ENCODE assay signal across 8 cellular contexts in genomic region chr6:20211037-20211940, GRCh38. TPM values are rescaled to one million over a fixed set of nuclear protein-coding genes. Genes with fewer than 3 reads are reported as not detected.
A peak's percentile ranks its signal among the peaks of the same experiment; 100 is the strongest.
DNase-seq lines count a peak whose midpoint lies in the region; ATAC-seq and TF ChIP-seq lines count a peak whose summit lies in the region.

No MANE protein-coding gene starts in this region.

- H2AFZ ChIP-seq in trophoblast cell (ENCODE audit: insufficient read depth, low read length, poor library complexity), result no peak overlapping the region

- no peak overlapping the region for H3K18ac ChIP-seq in trophoblast cell (ENCODE audit: low read length)

- no peaks in the 10 kb centered on the region for H3K36me3 ChIP-seq in HEK293 (ENCODE audit: control insufficient read depth in 2 of 2, insufficient read depth in 1 of 2, low read length in 2 of 2)
- no peaks in the 10 kb centered on the region for H3K36me3 ChIP-seq in trophoblast cell (ENCODE audit: control insufficient read depth in 1 of 2, insufficient read depth in 2 of 2, low read length in 2 of 2)

- H3K27me3 ChIP-seq in trophoblast cell (ENCODE audit: insufficient read depth, low read length), result no peaks in the 10 kb centered on the region

- no peak overlapping the region for H3K9ac ChIP-seq in trophoblast cell (ENCODE audit: low read length)

- peak overlapping the region; percentile 77; the same call in 1 of the 2 replicates for H3K27ac ChIP-seq in HEK293 (ENCODE audit: extremely low read depth, low read depth, low read length)
- H3K27ac ChIP-seq in trophoblast cell (ENCODE audit: low read depth, low read length), result no peak overlapping the region

- H3K23ac ChIP-seq in trophoblast cell (ENCODE audit: low read length), result no peak overlapping the region

- no peak overlapping the region for H4K12ac ChIP-seq in trophoblast cell (ENCODE audit: low read depth, low read length)

- H2AK5ac ChIP-seq in trophoblast cell (ENCODE audit: low read length), result no peak overlapping the region

- ATAC-seq in sciatic nerve (no peak), HG02970 (IDR thresholded peaks at IDR 0.05; ENCODE audit: low FRiP score, unreplicated experiment) (no peak)

- no peak overlapping the region for H2BK120ac ChIP-seq in trophoblast cell (ENCODE audit: insufficient read depth, low read length, poor library complexity)

- H3K4ac ChIP-seq in trophoblast cell (ENCODE audit: low read depth, low read length), result no peak overlapping the region

- H3K9me3 ChIP-seq in HEK293 (ENCODE audit: control insufficient read depth, insufficient read depth, low read depth, low read length), result no peaks in the 10 kb centered on the region
- no peaks in the 10 kb centered on the region for H3K9me3 ChIP-seq in trophoblast cell (ENCODE audit: insufficient read depth, low read depth, low read length)

- in situ Hi-C loops in SK-MEL-5 (cut with HindIII; ENCODE audit: low pct_unique_long_range_greater_than_20kb, low sequenced_read_pairs), result no loop called here

- DNase-seq in SK-MEL-5 (ENCODE audit: low read depth, low spot score) (peak; percentile 40), fibroblast of mammary gland (ENCODE audit: low read depth) (peak; percentile 38), trophoblast cell (peak in 1 of 2 donors; percentile 22), sciatic nerve (ENCODE audit: low spot score) (no peak)
- no peak for DNase-seq in activated CD4-positive, alpha-beta T cell treated with anti-CD3 and anti-CD28 coated beads, Interleukin-2, amount 50 U/mL, for 4 hours

- CTCF ChIA-PET in HEK293 (lab: Yijun Ruan, JAX), result interaction anchor here (1.2 kb wide), 1 partner anchor 84 kb away, joined by 3 read pairs; no protein-coding TSS in a partner anchor

- no peak overlapping the region for H4K8ac ChIP-seq in trophoblast cell (ENCODE audit: low read depth, low read length)

- POLR2A ChIA-PET in HEK293 (lab: Yijun Ruan, JAX), result interaction anchor here (0.6 to 1.5 kb wide), 3 partner anchors 10 to 374 kb away, joined by 3 to 4 read pairs (median 3); partner anchors contain the start of gene ID4

- TF ChIP-seq CTCF in GM12875 (IDR thresholded peaks at IDR 0.05; ENCODE audit: borderline replicate concordance, insufficient read depth, low read depth, low read length) (no peak), HEK293 (tag by site-specific recombination; IDR thresholded peaks at IDR 0.05) (no peak), fibroblast of mammary gland (conservative IDR thresholded peaks at IDR 0.05; ENCODE audit: control insufficient read depth, insufficient read depth, low read depth, low read length) (no peak)

- H3K4me1 ChIP-seq in HEK293 (ENCODE audit: control insufficient read depth, insufficient read depth, low read length) (peaks cover 11% of the 10 kb centered on the region), trophoblast cell (ENCODE audit: control insufficient read depth in 1 of 2, insufficient read depth in 2 of 2, low read length in 2 of 2) (peaks cover 2% of the 10 kb centered on the region in 2 experiments)

- intact Hi-C loops in sciatic nerve (cut with DNase I), result no loop called here

- no peak overlapping the region for H4K91ac ChIP-seq in trophoblast cell (ENCODE audit: low read depth, low read length)

- H2BK12ac ChIP-seq in trophoblast cell (ENCODE audit: low read length), result no peak overlapping the region

- no CpG with 5 or more reads among the region's 17 CpGs for WGBS in trophoblast cell (ENCODE audit: extremely low coverage, insufficient coverage, insufficient read length)

- H3K79me1 ChIP-seq in trophoblast cell (ENCODE audit: low read length), result peaks cover 10% of the 10 kb centered on the region

- no peak overlapping the region for H2BK5ac ChIP-seq in trophoblast cell (ENCODE audit: low read depth, low read length, poor library complexity)

- peak overlapping the region; percentile 89 for H3K4me2 ChIP-seq in trophoblast cell (ENCODE audit: low read length)

- H3K14ac ChIP-seq in trophoblast cell (ENCODE audit: low read length), result no peak overlapping the region

- H3K4me3 ChIP-seq in GM12875 (ENCODE audit: low read depth, low read length) (peak overlapping the region; percentile 60), HEK293 (ENCODE audit: low read depth, low read length) (peak overlapping the region; percentile 78), fibroblast of mammary gland (ENCODE audit: control insufficient read depth, low read depth, low read length) (peak overlapping the region; percentile 83), trophoblast cell (ENCODE audit: low read depth, low read length) (no peak overlapping the region)

- peaks cover 2% of the 10 kb centered on the region for H3K79me2 ChIP-seq in trophoblast cell (ENCODE audit: control insufficient read depth, insufficient read depth, low read length, poor library complexity)

TF ChIP-seq in HEK293, 187 proteins besides CTCF, POLR2A, EP300 and RAD21 (continues in another document):
- TF ChIP-seq SP2 (tag by site-specific recombination; IDR thresholded peaks at IDR 0.05), result 0 out of 2 replicates have a peak, but pooled peaks have one; percentile 15
- peak; percentile 4; the same call in 1 of the 2 replicates for TF ChIP-seq ZBTB17 (tag by site-specific recombination; IDR thresholded peaks at IDR 0.05)
- no peak for TF ChIP-seq PRDM4 (tag by site-specific recombination; IDR thresholded peaks at IDR 0.05)
- peak; percentile 88 for TF ChIP-seq ZNF664 (tag by site-specific recombination; IDR thresholded peaks at IDR 0.05)
- TF ChIP-seq IKZF3 (tag by site-specific recombination; IDR thresholded peaks at IDR 0.05), result peak; percentile 59; the same call in 1 of the 2 replicates
- no peak for TF ChIP-seq ZNF585B (tag by site-specific recombination; IDR thresholded peaks at IDR 0.05)
- no peak for TF ChIP-seq ZNF843 (tag by site-specific recombination; IDR thresholded peaks at IDR 0.05)
- no peak for TF ChIP-seq ZNF777 (tag by site-specific recombination; IDR thresholded peaks at IDR 0.05; ENCODE audit: borderline replicate concordance)
- no peak for TF ChIP-seq ZNF221 (tag by site-specific recombination; IDR thresholded peaks at IDR 0.05; ENCODE audit: borderline replicate concordance)
- no peak for TF ChIP-seq ZNF19 (tag by site-specific recombination; IDR thresholded peaks at IDR 0.05; ENCODE audit: low read depth)
- peak; percentile 15; the same call in 1 of the 2 replicates for TF ChIP-seq ZIC2 (tag by site-specific recombination; IDR thresholded peaks at IDR 0.05)
- TF ChIP-seq, protein P1, sequence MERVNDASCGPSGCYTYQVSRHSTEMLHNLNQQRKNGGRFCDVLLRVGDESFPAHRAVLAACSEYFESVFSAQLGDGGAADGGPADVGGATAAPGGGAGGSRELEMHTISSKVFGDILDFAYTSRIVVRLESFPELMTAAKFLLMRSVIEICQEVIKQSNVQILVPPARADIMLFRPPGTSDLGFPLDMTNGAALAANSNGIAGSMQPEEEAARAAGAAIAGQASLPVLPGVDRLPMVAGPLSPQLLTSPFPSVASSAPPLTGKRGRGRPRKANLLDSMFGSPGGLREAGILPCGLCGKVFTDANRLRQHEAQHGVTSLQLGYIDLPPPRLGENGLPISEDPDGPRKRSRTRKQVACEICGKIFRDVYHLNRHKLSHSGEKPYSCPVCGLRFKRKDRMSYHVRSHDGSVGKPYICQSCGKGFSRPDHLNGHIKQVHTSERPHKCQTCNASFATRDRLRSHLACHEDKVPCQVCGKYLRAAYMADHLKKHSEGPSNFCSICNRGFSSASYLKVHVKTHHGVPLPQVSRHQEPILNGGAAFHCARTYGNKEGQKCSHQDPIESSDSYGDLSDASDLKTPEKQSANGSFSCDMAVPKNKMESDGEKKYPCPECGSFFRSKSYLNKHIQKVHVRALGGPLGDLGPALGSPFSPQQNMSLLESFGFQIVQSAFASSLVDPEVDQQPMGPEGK (tag by site-specific recombination; IDR thresholded peaks at IDR 0.05), result 0 out of 2 replicates have a peak, but pooled peaks have one; percentile 19
- no peak for TF ChIP-seq ZNF311 (tag by site-specific recombination; IDR thresholded peaks at IDR 0.05; ENCODE audit: borderline replicate concordance)
- 0 out of 2 replicates have a peak, but pooled peaks have one; percentile 12 for TF ChIP-seq ZEB2 (tag by site-specific recombination; IDR thresholded peaks at IDR 0.05)
- TF ChIP-seq ZNF704 (tag by site-specific recombination; IDR thresholded peaks at IDR 0.05), result no peak

RNA-seq across cellular contexts. Expression of gene MBOAT1, which starts 1.0 kb away (rescaled TPM):
- total RNA-seq in SK-MEL-5 (2014; rRNA removed; shearing (Covaris generic)), result 27.8 and 30.2 TPM in 2 replicates
- 7.5 and 8.3 TPM in 2 replicates for polyA plus RNA-seq in SK-MEL-5 (2015; cell fraction: cytosol; rRNA removed)
- polyA plus RNA-seq in SK-MEL-5 (2015; cell fraction: nucleus; rRNA removed), result 36.8 TPM in 2 replicates
- 4.5 and 4.7 TPM in 2 replicates for polyA plus RNA-seq in trophoblast cell (2013)
- total RNA-seq in sciatic nerve, result 37.9 TPM

Comparison
In these comparisons a context has a peak if more than half of its experiments do, and no peak if none do; other contexts are left out.
1. DNase-seq: peak in SK-MEL-5 (single experiment) and fibroblast of mammary gland (single experiment); none in sciatic nerve (single experiment) and activated CD4-positive, alpha-beta T cell treated with anti-CD3 and anti-CD28 coated beads, Interleukin-2, amount 50 U/mL, for 4 hours (0 of 2).